36 cellular contexts compared by ENCODE assay signal in the genomic region with DNA sequence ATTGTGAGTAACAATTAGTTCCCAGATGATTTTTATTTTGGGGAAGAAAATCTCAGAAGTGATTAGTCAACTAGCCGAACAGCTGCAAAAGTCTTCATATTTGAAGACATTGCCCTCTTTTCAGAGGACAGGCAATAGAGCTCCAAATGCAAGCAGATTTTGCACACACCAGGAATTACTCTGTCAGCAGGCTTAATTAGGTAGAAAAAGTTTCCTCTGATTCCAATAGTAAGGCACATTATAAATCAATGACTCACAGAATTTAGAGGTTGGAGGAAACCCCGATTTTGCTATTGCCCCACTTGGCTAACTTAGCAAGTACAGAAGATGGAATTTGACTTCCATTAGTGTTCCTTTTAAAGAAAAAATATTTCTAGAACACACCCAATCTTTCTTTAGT. TPM values are rescaled to one million over a fixed set of nuclear protein-coding genes. Genes with fewer than 3 reads are reported as not detected.
"Had no signal": no experiment of that assay in that cellular context is flagged by ENCODE, and none has a peak within 500 bp of the region (broad histone marks: within the 10 kb centered on the region; RNA-seq: fewer than 3 reads in every experiment).

No MANE protein-coding gene starts in this region.

- ATAC-seq: gastrocnemius medialis; stimulated activated naive CD8-positive, alpha-beta T cell treated with anti-CD3 and anti-CD28 coated beads, Interleukin-15, Interleukin-2, amounts not matched to agents 100 U/mL and 50 U/mL, for 24 hours; WTC11 had no signal

- H3K4me3 ChIP-seq: gastrocnemius medialis, left ventricle myocardium inferior, lung, ovary, right atrium auricular region, thoracic aorta had no signal

- H3K27ac Mint-ChIP-seq: activated CD4-positive, alpha-beta memory T cell treated with anti-CD3 and anti-CD28 coated beads, Interleukin-2, amount 10 ng/mL, durations not matched to agents 7 days and 5 days; activated CD4-positive, alpha-beta T cell treated with anti-CD3 and anti-CD28 coated beads, Interleukin-2, amount 10 ng/mL, durations not matched to agents 7 days and 5 days; activated T-cell treated with anti-CD3 and anti-CD28 coated beads, Interleukin-2, amount 50 U/mL, for 24 hours; naive B cell; progenitor cell of endocrine pancreas; T-helper 1 cell treated with Interleukin-12 subunit alpha and Interleukin-12 subunit beta and Interleukin-4 antibody, amounts not matched to agents 30 μg/mL and 1 μg/mL, for 36 hours; WTC11 had no signal

- H3K4me1 ChIP-seq: gastrocnemius medialis, left ventricle myocardium inferior, right atrium auricular region had no signal

- H3K27me3 ChIP-seq: gastrocnemius medialis, ovary, right atrium auricular region had no signal

- H3K36me3 Mint-ChIP-seq: naive B cell, WTC11 had no signal

- H3K36me3 ChIP-seq: gastrocnemius medialis, left ventricle myocardium inferior, ovary, right atrium auricular region, thoracic aorta had no signal

- H3K9me3 ChIP-seq: gastrocnemius medialis, left ventricle myocardium inferior, ovary, right atrium auricular region, thoracic aorta had no signal

- H3K4me1 Mint-ChIP-seq: activated CD4-positive, alpha-beta memory T cell treated with anti-CD3 and anti-CD28 coated beads, Interleukin-2, amount 10 ng/mL, durations not matched to agents 7 days and 5 days; activated CD4-positive, alpha-beta T cell treated with anti-CD3 and anti-CD28 coated beads, Interleukin-2, amount 10 ng/mL, durations not matched to agents 7 days and 5 days; central memory CD8-positive, alpha-beta T cell; naive B cell had no signal

- FAIRE-seq: bronchial epithelial cell, colon, TTC549, urothelium cell line had no signal

- DNase-seq: activated CD4-positive, alpha-beta memory T cell treated with anti-CD3 and anti-CD28 coated beads, Interleukin-2, amount 10 ng/mL, durations not matched to agents 7 days and 5 days; activated CD4-positive, alpha-beta T cell treated with anti-CD3 and anti-CD28 coated beads for 1 hour; activated CD4-positive, alpha-beta T cell treated with anti-CD3 and anti-CD28 coated beads, Interleukin-2, amount 10 ng/mL, durations not matched to agents 7 days and 5 days; activated CD8-positive, alpha-beta memory T cell treated with anti-CD3 and anti-CD28 coated beads, Interleukin-2, amount 50 U/mL, for 48 hours; activated gamma-delta T cell; activated naive CD4-positive, alpha-beta T cell treated with anti-CD3 and anti-CD28 coated beads, Interleukin-2, amount 50 U/mL, for 16 hours; activated T-cell treated with anti-CD3 and anti-CD28 coated beads, Interleukin-2, amount 50 U/mL, for 24 hours; amygdala; effector CD8-positive, alpha-beta T cell; erythroblast; gastrocnemius medialis; glutamatergic neuron; islet precursor cell; left ventricle myocardium inferior; mesendoderm; naive B cell; ovary; stimulated activated CD4-positive, alpha-beta T cell treated with anti-CD3 and anti-CD28 coated beads, Interleukin-15, amount 100 ng/mL, for 24 hours; stimulated activated CD4-positive, alpha-beta T cell treated with anti-CD3 and anti-CD28 coated beads, Interleukin-2, amount 100 ng/mL, for 24 hours; stimulated activated naive CD8-positive, alpha-beta T cell treated with anti-CD3 and anti-CD28 coated beads, Interleukin-15, Interleukin-2, amounts not matched to agents 100 U/mL and 50 U/mL, for 24 hours; SW 1271; T-helper 9 cell; trophoblast cell had no signal

- H3K27ac ChIP-seq: gastrocnemius medialis, left ventricle myocardium inferior, ovary, right atrium auricular region, thoracic aorta had no signal

- H3K9me3 Mint-ChIP-seq: activated CD4-positive, alpha-beta memory T cell treated with anti-CD3 and anti-CD28 coated beads, Interleukin-2, amount 10 ng/mL, durations not matched to agents 7 days and 5 days; activated CD4-positive, alpha-beta T cell treated with anti-CD3 and anti-CD28 coated beads, Interleukin-2, amount 10 ng/mL, durations not matched to agents 7 days and 5 days; activated T-cell treated with anti-CD3 and anti-CD28 coated beads, Interleukin-2, amount 50 U/mL, for 24 hours; central memory CD8-positive, alpha-beta T cell; T-helper 1 cell treated with Interleukin-12 subunit alpha and Interleukin-12 subunit beta and Interleukin-4 antibody, amounts not matched to agents 30 μg/mL and 1 μg/mL, for 36 hours had no signal

- H3K4me3 Mint-ChIP-seq: activated CD4-positive, alpha-beta memory T cell treated with anti-CD3 and anti-CD28 coated beads, Interleukin-2, amount 10 ng/mL, durations not matched to agents 7 days and 5 days; activated CD4-positive, alpha-beta T cell treated with anti-CD3 and anti-CD28 coated beads, Interleukin-2, amount 10 ng/mL, durations not matched to agents 7 days and 5 days; activated T-cell treated with anti-CD3 and anti-CD28 coated beads, Interleukin-2, amount 50 U/mL, for 24 hours; central memory CD8-positive, alpha-beta T cell; naive B cell; T-helper 1 cell treated with Interleukin-12 subunit alpha and Interleukin-12 subunit beta and Interleukin-4 antibody, amounts not matched to agents 30 μg/mL and 1 μg/mL, for 36 hours; WTC11 had no signal

RNA-seq across cellular contexts. Expression of a gene that starts 30.7 kb away (rescaled TPM):
- total RNA-seq: activated CD4-positive, alpha-beta memory T cell treated with anti-CD3 and anti-CD28 coated beads, Interleukin-2, amount 10 ng/mL, durations not matched to agents 7 days and 5 days; activated CD4-positive, alpha-beta T cell treated with anti-CD3 and anti-CD28 coated beads, Interleukin-2, amount 10 ng/mL, durations not matched to agents 7 days and 5 days; bronchial epithelial cell; gastrocnemius medialis; mucosa of gallbladder; subcutaneous adipose tissue; thoracic aorta had no signal
- polyA plus RNA-seq: ovary had no signal
